In genomic region chr11:31820438-31820818, GRCh38 we compare ENCODE assay signal across 1 cellular context.
A peak's percentile ranks its signal among the peaks of the same experiment; 100 is the strongest.
TF ChIP-seq lines count a peak whose summit lies in the region.

No MANE protein-coding gene starts in this region.

TF ChIP-seq in GM23338, 12 proteins besides CTCF, POLR2A, EP300 and RAD21 (continued from another document):
- TF ChIP-seq ZNF462 (CRISPR knock-in tag; IDR thresholded peaks at IDR 0.05) (no peak), NANOG (IDR thresholded peaks at IDR 0.05; ENCODE audit: borderline replicate concordance) (no peak), EZH2 (IDR thresholded peaks at IDR 0.05; ENCODE audit: low read depth, unreplicated experiment) (peak; percentile 56), CREB1 (CRISPR knock-in tag; IDR thresholded peaks at IDR 0.05; ENCODE audit: low read depth) (no peak), STAT1 (IDR thresholded peaks at IDR 0.05; ENCODE audit: unreplicated experiment) (no peak), ZNF331 (CRISPR knock-in tag; IDR thresholded peaks at IDR 0.05; ENCODE audit: low read depth) (no peak), POLR2AphosphoS5 (IDR thresholded peaks at IDR 0.05; ENCODE audit: low read depth) (no peak), REST (IDR thresholded peaks at IDR 0.05; ENCODE audit: unreplicated experiment) (no peak), JUNB (IDR thresholded peaks at IDR 0.05; ENCODE audit: unreplicated experiment) (no peak), EZH2phosphoT487 (IDR thresholded peaks at IDR 0.05; ENCODE audit: unreplicated experiment) (peak; percentile 50)
